ENCODE assay signal across 1 cellular context in genomic region chr16:2149630-2150417, GRCh38.
TF ChIP-seq lines count a peak whose summit lies in the region.

No MANE protein-coding gene starts in this region.

TF ChIP-seq in HEK293, 187 proteins besides CTCF, POLR2A, EP300 and RAD21 (continued from another document):
- peak; percentile 59; the same call in 1 of the 2 replicates for TF ChIP-seq ZNF2 (tag by site-specific recombination; IDR thresholded peaks at IDR 0.05)
- TF ChIP-seq ZEB2 (tag by site-specific recombination; IDR thresholded peaks at IDR 0.05) = no peak
- 0 out of 2 replicates have a peak, but pooled peaks have one; percentile 25 for TF ChIP-seq ZNF398 (tag by site-specific recombination; IDR thresholded peaks at IDR 0.05)
- no peak for TF ChIP-seq ZNF214 (tag by site-specific recombination; IDR thresholded peaks at IDR 0.05; ENCODE audit: borderline replicate concordance)
- TF ChIP-seq ZFP41 (tag by site-specific recombination; IDR thresholded peaks at IDR 0.05; ENCODE audit: borderline replicate concordance) = no peak
- no peak for TF ChIP-seq ZSCAN5A (tag by site-specific recombination; IDR thresholded peaks at IDR 0.05)
- no peak for TF ChIP-seq ZNF513 (tag by site-specific recombination; IDR thresholded peaks at IDR 0.05)
